ENCODE assay signal across 12 cellular contexts in the genomic region with DNA sequence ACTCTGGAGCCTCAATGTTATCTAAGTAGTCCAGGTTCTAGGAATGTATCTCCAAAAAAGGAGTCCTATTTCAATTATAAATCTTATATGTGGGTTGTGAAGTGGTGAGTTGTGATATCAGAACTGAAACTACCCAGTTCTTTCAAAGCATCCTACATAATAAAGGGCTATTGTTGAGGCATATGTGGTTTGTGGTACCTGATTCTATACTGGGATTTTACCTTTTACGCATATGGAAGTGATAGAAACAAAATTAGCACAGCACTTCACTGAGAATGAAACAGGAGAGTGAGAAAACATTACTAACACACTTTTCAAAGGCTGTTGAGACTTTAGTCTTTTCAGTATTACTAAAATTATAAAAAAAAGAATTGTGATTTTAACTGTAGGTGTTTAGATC.
DNase-seq lines count a peak whose midpoint lies in the region; ATAC-seq and TF ChIP-seq lines count a peak whose summit lies in the region.
"Had no signal": no experiment of that assay in that cellular context is flagged by ENCODE, and none has a peak within 500 bp of the region (broad histone marks: within the 10 kb centered on the region; RNA-seq: fewer than 3 reads in every experiment).

No MANE protein-coding gene starts in this region.

- no peaks in the 10 kb centered on the region; the same call in 1 of the 2 replicates for H3K27me3 ChIP-seq in GM06990 (replicated peaks; ENCODE audit: control insufficient read depth, insufficient read depth, low read length)
- no peaks in the 10 kb centered on the region for H3K27me3 ChIP-seq in thyroid gland

- intact Hi-C loops in thyroid gland (cut with DNase I) = no loop called here

- ATAC-seq in GM19023 (IDR thresholded peaks at IDR 0.05; ENCODE audit: unreplicated experiment) (peak; percentile 99), GM21825 (IDR thresholded peaks at IDR 0.05; ENCODE audit: unreplicated experiment) (peak; percentile 99), HG03139 (IDR thresholded peaks at IDR 0.05; ENCODE audit: unreplicated experiment) (peak; percentile 96)
- ATAC-seq: naive thymus-derived CD4-positive, alpha-beta T cell had no signal

- H3K4me1 ChIP-seq in thyroid gland = peaks cover 0 to 4% of the 10 kb centered on the region in 2 donors

- H3K27ac ChIP-seq in thyroid gland = no peak overlapping the region
- H3K27ac ChIP-seq: GM23248 had no signal

- 81 to 96% methylated on average over 1 of the region's 1 CpG for WGBS in thyroid gland, 2 donors

- no peak for TF ChIP-seq POLR2A in thyroid gland (IDR thresholded peaks at IDR 0.05)

- peak; percentile 44 for DNase-seq in GM06990 (ENCODE audit: extremely low read depth, insufficient read length)
- DNase-seq in SKM-1 (lab: John Stamatoyannopoulos, UW; ENCODE audit: unreplicated experiment) = no peak
- no peak for DNase-seq in thyroid gland
- DNase-seq in glomerular visceral epithelial cell (ENCODE audit: extremely low spot score) = no peak
- DNase-seq in AG08396 (ENCODE audit: low spot score) = no peak
- DNase-seq: activated B cell treated with CpG ODN at 0.5 μM for 24 hours; GM23248; naive thymus-derived CD4-positive, alpha-beta T cell; NCI-H446 treated with DMSO at 0.1 percent for 48 hours had no signal

- H3K36me3 ChIP-seq in GM06990 (ENCODE audit: control insufficient read depth, insufficient read depth, low read length) (no peaks in the 10 kb centered on the region), thyroid gland (no peaks in the 10 kb centered on the region)

- no peaks in the 10 kb centered on the region for H3K9me3 ChIP-seq in thyroid gland

- H3K4me3 ChIP-seq in GM06990 (replicated peaks; ENCODE audit: low read depth, low read length) (no peak overlapping the region), thyroid gland (replicated peaks in 1 of 3) (no peak overlapping the region)
- H3K4me3 ChIP-seq: GM23248 had no signal

- TF ChIP-seq CTCF in GM06990 (IDR thresholded peaks at IDR 0.05; ENCODE audit: insufficient read depth, low read length, poor library complexity, severe bottlenecking) (no peak), thyroid gland (IDR thresholded peaks at IDR 0.05) (no peak)
